16 cellular contexts compared by ENCODE assay signal in genomic region chr19:5132698-5133651, GRCh38.
DNase-seq lines count a peak whose midpoint lies in the region; ATAC-seq and TF ChIP-seq lines count a peak whose summit lies in the region.
"Had no signal": no experiment of that assay in that cellular context is flagged by ENCODE, and none has a peak within 500 bp of the region (broad histone marks: within the 10 kb centered on the region; RNA-seq: fewer than 3 reads in every experiment).

No MANE protein-coding gene starts in this region.

- ATAC-seq in Right ventricle myocardium inferior = no peak
- ATAC-seq in HG03457 (IDR thresholded peaks at IDR 0.05; ENCODE audit: unreplicated experiment) = no peak
- ATAC-seq: HCT116, left ventricle myocardium superior had no signal

- peaks cover 5% of the 10 kb centered on the region; the same call in 1 of the 2 replicates for H4K20me1 ChIP-seq in Karpas-422 (ENCODE audit: insufficient read depth, low read depth, low read length)

- H3K36me3 Mint-ChIP-seq in HFFc6 (ENCODE audit: low read depth) = no peaks in the 10 kb centered on the region

- H3K79me2 ChIP-seq in Karpas-422 (ENCODE audit: low read length) = peaks cover 30% of the 10 kb centered on the region

- DNase-seq in cardiac muscle cell (ENCODE audit: low read depth in 1 of 2, low spot score in 1 of 2) = no peak
- DNase-seq in Right ventricle myocardium inferior (ENCODE audit: missing footprints) = no peak
- DNase-seq in Karpas-422 = no peak
- no peak for DNase-seq in HFFc6
- DNase-seq in activated naive CD4-positive, alpha-beta T cell treated with anti-CD3 and anti-CD28 coated beads, Interleukin-2, amount 50 U/mL, for 16 hours = no peak
- DNase-seq in NCI-H69 (lab: John Stamatoyannopoulos, UW) = no peak
- DNase-seq: activated CD8-positive, alpha-beta memory T cell treated with anti-CD3 and anti-CD28 coated beads for 24 hours; activated gamma-delta T cell; left ventricle myocardium superior; NCI-H1048; RPMI8226; small intestine had no signal

- H3K27me3 ChIP-seq in cardiac muscle cell (no peaks in the 10 kb centered on the region), Karpas-422 (ENCODE audit: low read length) (no peaks in the 10 kb centered on the region), iPS-18a (ENCODE audit: control insufficient read depth, insufficient read depth, low read length) (no peaks in the 10 kb centered on the region)

- H3K36me3 ChIP-seq in cardiac muscle cell (peaks cover 28% of the 10 kb centered on the region), Karpas-422 (ENCODE audit: insufficient read depth, low read length) (peaks cover 10% of the 10 kb centered on the region), iPS-18a (ENCODE audit: control insufficient read depth, low read depth, low read length) (no peaks in the 10 kb centered on the region)

- no peaks in the 10 kb centered on the region for H3K4me1 Mint-ChIP-seq in HFFc6 (ENCODE audit: low read depth)

- peak overlapping the region; percentile 76 for H3K4me2 ChIP-seq in Karpas-422 (ENCODE audit: low read depth, low read length, poor library complexity, severe bottlenecking)

- no peaks in the 10 kb centered on the region for H3K9me2 ChIP-seq in Karpas-422 (replicated peaks; ENCODE audit: insufficient read depth, low read length)

- no peak overlapping the region for H3K27ac Mint-ChIP-seq in HFFc6

- H3K4me3 Mint-ChIP-seq in HFFc6 = no peak overlapping the region

- H3K9ac ChIP-seq in Karpas-422 (ENCODE audit: low read length) = peak overlapping the region; percentile 89
- no peak overlapping the region for H3K9ac ChIP-seq in iPS-18a (ENCODE audit: low read length)

- H3K9me3 Mint-ChIP-seq in HFFc6 = no peaks in the 10 kb centered on the region

- peak overlapping the region; percentile 99 for H3K27ac ChIP-seq in cardiac muscle cell
- peak overlapping the region; percentile 100 for H3K27ac ChIP-seq in Karpas-422 (ENCODE audit: low read length)
- no peak overlapping the region for H3K27ac ChIP-seq in iPS-18a (ENCODE audit: low read length)
- H3K27ac ChIP-seq: epithelial cell of prostate had no signal

- no peak overlapping the region for H2AFZ ChIP-seq in Karpas-422 (ENCODE audit: low read length)

- TF ChIP-seq CTCF in cardiac muscle cell (IDR thresholded peaks at IDR 0.05; ENCODE audit: low read depth, low read length) = no peak
- TF ChIP-seq CTCF in HFFc6 (IDR thresholded peaks at IDR 0.05) = no peak

- H3K9me3 ChIP-seq in cardiac muscle cell (ENCODE audit: low read depth) (no peaks in the 10 kb centered on the region), Karpas-422 (ENCODE audit: low read length) (no peaks in the 10 kb centered on the region), iPS-18a (ENCODE audit: control insufficient read depth, low read depth, low read length) (no peaks in the 10 kb centered on the region)

- H3K27me3 Mint-ChIP-seq in HFFc6 (ENCODE audit: insufficient read depth) = peaks cover 11% of the 10 kb centered on the region

- H3K4me3 ChIP-seq in cardiac muscle cell = no peak overlapping the region
- peak overlapping the region; percentile 71; the same call in 1 of the 2 replicates for H3K4me3 ChIP-seq in Karpas-422 (ENCODE audit: low read length)
- H3K4me3 ChIP-seq in iPS-18a (ENCODE audit: low read length) = peak overlapping the region; percentile 15

- H3K4me1 ChIP-seq in cardiac muscle cell (ENCODE audit: low read depth) (peaks cover 36% of the 10 kb centered on the region), Karpas-422 (ENCODE audit: low read length) (peaks cover 54% of the 10 kb centered on the region), iPS-18a (ENCODE audit: control insufficient read depth, low read depth, low read length) (peaks cover 25% of the 10 kb centered on the region)

- intact Hi-C loops in Right ventricle myocardium inferior (cut with DNase I) = no loop called here
